Comparison of ENCODE assay signal across 25 cellular contexts in the genomic region with DNA sequence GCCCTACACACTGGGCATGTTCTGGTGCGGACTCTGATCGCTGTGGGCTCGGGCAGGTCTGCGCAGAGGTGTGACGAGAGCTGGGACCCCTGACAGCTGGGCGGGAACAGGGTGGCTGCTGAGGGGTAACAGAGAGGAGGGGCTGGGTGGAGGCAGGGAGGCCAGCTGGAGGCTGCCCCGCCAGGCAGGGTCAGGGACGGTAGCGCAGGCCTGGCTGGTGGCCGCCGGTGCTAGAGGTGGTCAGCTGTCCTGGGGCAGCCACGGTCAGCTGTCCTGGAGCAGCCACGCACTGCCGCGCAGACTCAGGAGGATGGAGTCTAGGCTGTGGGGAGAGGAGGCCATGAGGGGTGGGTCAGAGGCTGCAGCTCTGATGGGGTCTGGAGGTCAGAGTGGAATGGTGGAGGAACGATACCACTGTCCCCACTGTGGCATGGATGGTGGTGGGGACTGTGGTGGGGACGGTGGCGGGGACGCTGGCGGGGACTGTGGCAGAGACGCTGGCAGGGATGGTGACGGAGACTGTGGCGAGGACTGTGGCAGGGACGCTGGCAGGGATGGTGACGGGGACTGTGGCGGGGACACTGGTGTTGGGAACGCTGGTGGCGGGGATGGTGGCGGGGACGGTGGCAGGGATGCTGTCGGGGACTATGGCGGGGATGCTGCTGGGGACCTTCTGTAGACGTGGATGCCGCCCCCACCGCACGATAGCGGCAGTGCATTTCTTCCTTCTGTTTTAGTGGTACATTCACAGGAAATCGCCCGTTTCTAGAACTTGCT. TPM values are rescaled to one million over a fixed set of nuclear protein-coding genes. Genes with fewer than 3 reads are reported as not detected.
DNase-seq lines count a peak whose midpoint lies in the region; ATAC-seq and TF ChIP-seq lines count a peak whose summit lies in the region.
"Had no signal": no experiment of that assay in that cellular context is flagged by ENCODE, and none has a peak within 500 bp of the region (broad histone marks: within the 10 kb centered on the region; RNA-seq: fewer than 3 reads in every experiment).

No MANE protein-coding gene starts in this region.

- H4K20me1 ChIP-seq in BLaER1 (peaks cover 67% of the 10 kb centered on the region), osteoblast (ENCODE audit: insufficient read depth, low read length) (no peaks in the 10 kb centered on the region)

- DNase-seq in activated CD4-positive, alpha-beta T cell treated with anti-CD3 and anti-CD28 coated beads for 1 hour = peak; percentile 1
- DNase-seq in activated CD4-positive, alpha-beta T cell treated with anti-CD3 and anti-CD28 coated beads for 36 hours = no peak
- DNase-seq in colonic mucosa = peak; percentile 10
- peak; percentile 31 for DNase-seq in osteoblast (ENCODE audit: insufficient read length, low spot score, missing footprints)
- DNase-seq in cerebellum (ENCODE audit: low spot score) = no peak
- DNase-seq in NOMO-1 treated with dmso at 0.1 percent for 144 hours (lab: John Stamatoyannopoulos, UW; ENCODE audit: unreplicated experiment) = no peak
- DNase-seq: activated CD4-positive, alpha-beta memory T cell treated with anti-CD3 and anti-CD28 coated beads, Interleukin-2, amount 10 ng/mL, durations not matched to agents 7 days and 5 days; activated naive CD8-positive, alpha-beta T cell treated with anti-CD3 and anti-CD28 coated beads, Interleukin-2, amount 50 U/mL, for 24 hours; BE2C; Calu3; cortex of kidney; KBM-7; naive B cell; NCI-H146; NCI-H524 treated with DMSO at 0.1 percent for 48 hours; RPMI8226; stimulated activated CD4-positive, alpha-beta T cell treated with anti-CD3 and anti-CD28 coated beads, Interleukin-2, amount 100 ng/mL, for 24 hours; stimulated activated naive CD4-positive, alpha-beta T cell treated with Interleukin-2 at 50 U/mL for 16 hours had no signal

- H3K79me2 ChIP-seq in osteoblast (ENCODE audit: insufficient read depth, low read length) = no peaks in the 10 kb centered on the region
- H3K79me2 ChIP-seq: hepatocyte, parathyroid adenoma had no signal

- H3K27me3 Mint-ChIP-seq in activated CD4-positive, alpha-beta T cell treated with anti-CD3 and anti-CD28 coated beads for 36 hours = no peaks in the 10 kb centered on the region
- H3K27me3 Mint-ChIP-seq: activated CD4-positive, alpha-beta memory T cell treated with anti-CD3 and anti-CD28 coated beads, Interleukin-2, amount 10 ng/mL, durations not matched to agents 7 days and 5 days; activated naive CD8-positive, alpha-beta T cell treated with anti-CD3 and anti-CD28 coated beads, Interleukin-2, amount 50 U/mL, for 24 hours; naive B cell had no signal

- no peak overlapping the region for H3K4me3 Mint-ChIP-seq in activated CD4-positive, alpha-beta T cell treated with anti-CD3 and anti-CD28 coated beads for 36 hours
- H3K4me3 Mint-ChIP-seq: activated CD4-positive, alpha-beta memory T cell treated with anti-CD3 and anti-CD28 coated beads, Interleukin-2, amount 10 ng/mL, durations not matched to agents 7 days and 5 days; activated naive CD8-positive, alpha-beta T cell treated with anti-CD3 and anti-CD28 coated beads, Interleukin-2, amount 50 U/mL, for 24 hours; activated T-helper 1 cell treated with anti-CD3 and anti-CD28 coated beads, Interleukin-12 subunit alpha, Interleukin-12 subunit beta, Interleukin-2, Interleukin-4 antibody, amounts not matched to agents 30 ng/mL and 10 ng/mL and 1 ng/mL, durations not matched to agents 14 hours and 24 hours and 36 hours; brain; memory B cell had no signal

- H3K9ac ChIP-seq in BLaER1 (no peak overlapping the region), colonic mucosa (ENCODE audit: low read depth in 2 of 2, low read length in 2 of 2) (no peak overlapping the region)
- H3K9ac ChIP-seq: parathyroid adenoma had no signal

- no peaks in the 10 kb centered on the region for H3K36me3 Mint-ChIP-seq in activated CD4-positive, alpha-beta T cell treated with anti-CD3 and anti-CD28 coated beads for 36 hours (ENCODE audit: low read depth)
- H3K36me3 Mint-ChIP-seq: brain had no signal

- peaks cover 89% of the 10 kb centered on the region for H3K36me3 ChIP-seq in BLaER1
- H3K36me3 ChIP-seq in colonic mucosa = no peaks in the 10 kb centered on the region
- no peaks in the 10 kb centered on the region for H3K36me3 ChIP-seq in osteoblast (ENCODE audit: insufficient read depth, low read length)
- H3K36me3 ChIP-seq: BE2C had no signal

- CTCF ChIA-PET in activated CD4-positive, alpha-beta T cell treated with anti-CD3 and anti-CD28 coated beads for 36 hours (lab: Charles Lee) = no interaction called here

- H3K27me3 ChIP-seq in BLaER1 = no peaks in the 10 kb centered on the region
- no peaks in the 10 kb centered on the region for H3K27me3 ChIP-seq in colonic mucosa
- no peaks in the 10 kb centered on the region for H3K27me3 ChIP-seq in osteoblast (ENCODE audit: insufficient read depth, low read length)
- H3K27me3 ChIP-seq: BE2C, hepatocyte had no signal

- TF ChIP-seq CTCF in colonic mucosa (IDR thresholded peaks at IDR 0.05) (no peak), osteoblast (IDR thresholded peaks at IDR 0.05; ENCODE audit: extremely low read depth, low read depth, low read length) (no peak)

- ATAC-seq in activated CD4-positive, alpha-beta T cell treated with anti-CD3 and anti-CD28 coated beads for 36 hours = no peak
- ATAC-seq in HG03039 (IDR thresholded peaks at IDR 0.05; ENCODE audit: unreplicated experiment) = no peak
- ATAC-seq: activated naive CD8-positive, alpha-beta T cell treated with anti-CD3 and anti-CD28 coated beads, Interleukin-2, amount 50 U/mL, for 24 hours had no signal

- peak overlapping the region; percentile 30 for H3K4me2 ChIP-seq in BLaER1
- no peak overlapping the region for H3K4me2 ChIP-seq in osteoblast (ENCODE audit: insufficient read depth, low read length)
- H3K4me2 ChIP-seq: hepatocyte had no signal

- no peaks in the 10 kb centered on the region for H3K4me1 Mint-ChIP-seq in activated CD4-positive, alpha-beta T cell treated with anti-CD3 and anti-CD28 coated beads for 36 hours
- H3K4me1 Mint-ChIP-seq: activated CD4-positive, alpha-beta memory T cell treated with anti-CD3 and anti-CD28 coated beads, Interleukin-2, amount 10 ng/mL, durations not matched to agents 7 days and 5 days; activated naive CD8-positive, alpha-beta T cell treated with anti-CD3 and anti-CD28 coated beads, Interleukin-2, amount 50 U/mL, for 24 hours; brain; memory B cell had no signal

- intact Hi-C loops in activated CD4-positive, alpha-beta T cell treated with anti-CD3 and anti-CD28 coated beads for 36 hours (cut with DNase I, micrococcal nuclease) = no loop called here
- intact Hi-C loops in colonic mucosa (cut with DNase I) = no loop called here

- H3K27ac ChIP-seq in BLaER1 (no peak overlapping the region), colonic mucosa (no peak overlapping the region), osteoblast (ENCODE audit: low read depth, low read length) (no peak overlapping the region)
- H3K27ac ChIP-seq: hepatocyte, parathyroid adenoma had no signal

- H3K9me3 ChIP-seq in BLaER1 (peaks cover 16% of the 10 kb centered on the region), colonic mucosa (no peaks in the 10 kb centered on the region), osteoblast (ENCODE audit: low read depth, low read length) (no peaks in the 10 kb centered on the region)
- H3K9me3 ChIP-seq: BE2C had no signal

- H3K4me3 ChIP-seq in BLaER1 = no peak overlapping the region
- H3K4me3 ChIP-seq in colonic mucosa = no peak overlapping the region
- H3K4me3 ChIP-seq in osteoblast (ENCODE audit: insufficient read depth, low read length) = no peak overlapping the region
- H3K4me3 ChIP-seq: hepatocyte had no signal

- H2AFZ ChIP-seq in osteoblast (ENCODE audit: low read length) = no peak overlapping the region
- H2AFZ ChIP-seq: hepatocyte, parathyroid adenoma had no signal

- peaks cover 54% of the 10 kb centered on the region for H3K4me1 ChIP-seq in BLaER1
- H3K4me1 ChIP-seq in colonic mucosa = no peaks in the 10 kb centered on the region
- no peaks in the 10 kb centered on the region for H3K4me1 ChIP-seq in osteoblast (ENCODE audit: insufficient read depth, low read length)
- H3K4me1 ChIP-seq: BE2C, parathyroid adenoma had no signal

- peaks cover 9% of the 10 kb centered on the region for H3K9me3 Mint-ChIP-seq in activated CD4-positive, alpha-beta T cell treated with anti-CD3 and anti-CD28 coated beads for 36 hours (ENCODE audit: low read depth)

- POLR2A ChIA-PET in activated CD4-positive, alpha-beta T cell treated with anti-CD3 and anti-CD28 coated beads for 36 hours (lab: Charles Lee) = no interaction called here

- H3K27ac Mint-ChIP-seq in activated CD4-positive, alpha-beta T cell treated with anti-CD3 and anti-CD28 coated beads for 36 hours = no peak overlapping the region
- H3K27ac Mint-ChIP-seq: activated CD4-positive, alpha-beta memory T cell treated with anti-CD3 and anti-CD28 coated beads, Interleukin-2, amount 10 ng/mL, durations not matched to agents 7 days and 5 days; activated naive CD8-positive, alpha-beta T cell treated with anti-CD3 and anti-CD28 coated beads, Interleukin-2, amount 50 U/mL, for 24 hours; activated T-helper 1 cell treated with anti-CD3 and anti-CD28 coated beads, Interleukin-12 subunit alpha, Interleukin-12 subunit beta, Interleukin-2, Interleukin-4 antibody, amounts not matched to agents 30 ng/mL and 10 ng/mL and 1 ng/mL, durations not matched to agents 14 hours and 24 hours and 36 hours; brain; memory B cell had no signal

RNA-seq across cellular contexts. Expression of gene LRRC3, which starts 21.3 kb away (rescaled TPM):
- total RNA-seq in activated CD4-positive, alpha-beta T cell treated with anti-CD3 and anti-CD28 coated beads for 36 hours = 1 to 10 TPM; 2.7 to 2.9 TPM
- 1 to 10 TPM; 2.0 to 2.7 TPM for total RNA-seq in colonic mucosa
- total RNA-seq in osteoblast = 0.72 and 0.88 TPM in 2 replicates
- 6.4 TPM for total RNA-seq in cerebellum

Comparison
In these comparisons a context has a peak if more than half of its experiments do, and no peak if none do; other contexts are left out.
1. DNase-seq: peak in activated CD4-positive, alpha-beta T cell treated with anti-CD3 and anti-CD28 coated beads for 1 hour (single experiment), colonic mucosa (single experiment) and osteoblast (single experiment); none in activated CD4-positive, alpha-beta T cell treated with anti-CD3 and anti-CD28 coated beads for 36 hours (single experiment), cerebellum (single experiment) and NOMO-1 treated with dmso at 0.1 percent for 144 hours (single experiment).